Comparison of ENCODE assay signal across 1 cellular context in the genomic region with DNA sequence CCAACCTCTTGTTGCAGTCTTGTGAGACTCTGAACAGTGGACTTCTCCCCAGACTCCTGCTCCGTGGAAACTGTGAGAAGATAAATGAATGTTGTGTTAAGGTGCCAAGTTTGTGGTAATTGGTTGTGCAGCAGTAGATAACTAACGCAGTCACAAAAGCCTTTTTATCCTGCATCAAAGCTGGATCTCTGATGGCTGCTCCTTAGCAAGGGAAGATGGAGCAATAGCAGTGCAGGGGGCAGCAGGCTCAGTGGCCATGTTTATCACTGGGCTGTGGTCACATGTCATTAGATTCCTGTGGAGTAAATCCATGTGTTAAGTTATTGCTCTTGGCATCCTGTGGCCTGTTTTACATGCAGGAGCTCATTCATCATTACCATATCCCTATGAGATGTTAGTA.
TF ChIP-seq lines count a peak whose summit lies in the region.

No MANE protein-coding gene starts in this region.

TF ChIP-seq in IMR-90, 13 proteins besides CTCF, POLR2A, EP300 and RAD21:
- no peak for TF ChIP-seq NFE2L2 (IDR thresholded peaks at IDR 0.05; ENCODE audit: low read depth, low read length)
- 0 out of 2 replicates have a peak, but pooled peaks have one; percentile 26 for TF ChIP-seq CEBPB (IDR thresholded peaks at IDR 0.05; ENCODE audit: low read depth, low read length)
- TF ChIP-seq, protein P1, sequence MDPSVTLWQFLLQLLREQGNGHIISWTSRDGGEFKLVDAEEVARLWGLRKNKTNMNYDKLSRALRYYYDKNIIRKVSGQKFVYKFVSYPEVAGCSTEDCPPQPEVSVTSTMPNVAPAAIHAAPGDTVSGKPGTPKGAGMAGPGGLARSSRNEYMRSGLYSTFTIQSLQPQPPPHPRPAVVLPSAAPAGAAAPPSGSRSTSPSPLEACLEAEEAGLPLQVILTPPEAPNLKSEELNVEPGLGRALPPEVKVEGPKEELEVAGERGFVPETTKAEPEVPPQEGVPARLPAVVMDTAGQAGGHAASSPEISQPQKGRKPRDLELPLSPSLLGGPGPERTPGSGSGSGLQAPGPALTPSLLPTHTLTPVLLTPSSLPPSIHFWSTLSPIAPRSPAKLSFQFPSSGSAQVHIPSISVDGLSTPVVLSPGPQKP (IDR thresholded peaks at IDR 0.05; ENCODE audit: borderline replicate concordance, low read depth, low read length) = no peak
- no peak for TF ChIP-seq FOS (IDR thresholded peaks at IDR 0.05; ENCODE audit: low read depth, low read length)
- TF ChIP-seq BHLHE40 (IDR thresholded peaks at IDR 0.05; ENCODE audit: low read depth, low read length) = no peak
- no peak for TF ChIP-seq RFX5 (IDR thresholded peaks at IDR 0.05; ENCODE audit: low read depth, low read length)
- no peak for TF ChIP-seq MAZ (IDR thresholded peaks at IDR 0.05; ENCODE audit: borderline replicate concordance, low read depth, low read length)
TF ChIP-seq in IMR-90: peak in this region for 1.
